14 cellular contexts compared by ENCODE assay signal in genomic region chr3:106247902-106248684, GRCh38.
DNase-seq lines count a peak whose midpoint lies in the region; ATAC-seq and TF ChIP-seq lines count a peak whose summit lies in the region.
"Had no signal": no experiment of that assay in that cellular context is flagged by ENCODE, and none has a peak within 500 bp of the region (broad histone marks: within the 10 kb centered on the region; RNA-seq: fewer than 3 reads in every experiment).

No MANE protein-coding gene starts in this region.

- no peaks in the 10 kb centered on the region for H3K36me3 Mint-ChIP-seq in Caco-2 (ENCODE audit: insufficient read depth, unreplicated experiment)

- H3K27me3 ChIP-seq in Karpas-422 (ENCODE audit: low read length) (no peaks in the 10 kb centered on the region), kidney epithelial cell (ENCODE audit: control insufficient read depth, insufficient read depth, low read length) (no peaks in the 10 kb centered on the region), Caco-2 (replicated peaks; ENCODE audit: control insufficient read depth, insufficient read depth, low read length) (no peaks in the 10 kb centered on the region)
- H3K27me3 ChIP-seq: body of pancreas, esophagus muscularis mucosa, neutrophil had no signal

- H3K4me3 ChIP-seq in Karpas-422 (ENCODE audit: low read length) (no peak overlapping the region), kidney epithelial cell (ENCODE audit: low read depth, low read length) (no peak overlapping the region), Caco-2 (ENCODE audit: low read depth, low read length) (no peak overlapping the region)
- H3K4me3 ChIP-seq: body of pancreas, esophagus muscularis mucosa had no signal

- no peak for TF ChIP-seq CTCF in kidney epithelial cell (IDR thresholded peaks at IDR 0.05; ENCODE audit: insufficient read depth, low read length, poor library complexity, severe bottlenecking)
- no peak for TF ChIP-seq CTCF in GM10266 (IDR thresholded peaks at IDR 0.05; ENCODE audit: control insufficient read depth, insufficient read depth, low read depth, missing control alignments)
- no peak for TF ChIP-seq CTCF in Caco-2 (IDR thresholded peaks at IDR 0.05; ENCODE audit: insufficient read depth in 1 of 2, low read depth in 1 of 2, low read length in 1 of 2, severe bottlenecking in 1 of 2, unreplicated experiment in 1 of 2)

- POLR2A ChIA-PET in Caco-2 (lab: Charles Lee) = no interaction called here

- no peak overlapping the region for H3K4me3 Mint-ChIP-seq in Caco-2 (ENCODE audit: unreplicated experiment)

- H3K4me1 Mint-ChIP-seq in Caco-2 (ENCODE audit: low read depth, unreplicated experiment) = no peaks in the 10 kb centered on the region

- BruUV-seq in Caco-2 (replicated peaks; lab: Mats Ljungman, UMichigan) = no TSS peak

- ATAC-seq in GM18511 (IDR thresholded peaks at IDR 0.05; ENCODE audit: unreplicated experiment) (peak; percentile 78), GM19467 (IDR thresholded peaks at IDR 0.05; ENCODE audit: unreplicated experiment) (peak; percentile 71), Right ventricle myocardium superior (ENCODE audit: poor library complexity) (no peak)
- ATAC-seq: body of pancreas had no signal

- H3K4me1 ChIP-seq in Karpas-422 (ENCODE audit: low read length) (peaks cover 6% of the 10 kb centered on the region), Caco-2 (no peaks in the 10 kb centered on the region)
- H3K4me1 ChIP-seq: body of pancreas, esophagus muscularis mucosa had no signal

- DNase-seq in Karpas-422 (peak; percentile 10), kidney epithelial cell (ENCODE audit: low read depth) (peak; percentile 19), NCI-H1930 (lab: John Stamatoyannopoulos, UW) (no peak), Right ventricle myocardium superior (no peak), GM10266 (ENCODE audit: extremely low spot score) (no peak), Caco-2 (no peak)
- DNase-seq: body of pancreas; KG1; NCI-H446 treated with DMSO at 0.1 percent for 48 hours; stimulated activated naive CD4-positive, alpha-beta T cell treated with Interleukin-2 at 50 U/mL for 16 hours had no signal

- H3K9me2 ChIP-seq in Karpas-422 (replicated peaks; ENCODE audit: insufficient read depth, low read length) = no peaks in the 10 kb centered on the region

- CTCF ChIA-PET in Caco-2 (lab: Charles Lee) = no interaction called here

- H3K9me3 ChIP-seq in Karpas-422 (ENCODE audit: low read length) = no peaks in the 10 kb centered on the region; the same call in 1 of the 2 replicates
- H3K9me3 ChIP-seq in Caco-2 = peaks cover 7% of the 10 kb centered on the region; the same call in 1 of the 2 replicates

- no peaks in the 10 kb centered on the region for H3K27me3 Mint-ChIP-seq in Caco-2 (ENCODE audit: insufficient read depth, unreplicated experiment)

- H3K9me3 Mint-ChIP-seq in Caco-2 (ENCODE audit: unreplicated experiment) = peaks cover 9% of the 10 kb centered on the region

- H3K4me2 ChIP-seq in Karpas-422 (ENCODE audit: low read depth, low read length, poor library complexity, severe bottlenecking) = no peak overlapping the region

- no peak overlapping the region for H3K9ac ChIP-seq in Karpas-422 (ENCODE audit: low read length)

- H3K27ac Mint-ChIP-seq in Caco-2 (ENCODE audit: unreplicated experiment) = no peak overlapping the region

- intact Hi-C loops in Right ventricle myocardium superior (cut with DNase I) = no loop called here
- intact Hi-C loops in Caco-2 (cut with micrococcal nuclease; ENCODE audit: unreplicated experiment) = no loop called here

- H4K20me1 ChIP-seq in Karpas-422 (ENCODE audit: insufficient read depth, low read depth, low read length) = no peaks in the 10 kb centered on the region

- no peak overlapping the region for H2AFZ ChIP-seq in Karpas-422 (ENCODE audit: low read length)

- no peaks in the 10 kb centered on the region for H3K79me2 ChIP-seq in Karpas-422 (ENCODE audit: low read length)

- H3K36me3 ChIP-seq in Karpas-422 (ENCODE audit: insufficient read depth, low read length) (peaks cover 13% of the 10 kb centered on the region; the same call in 1 of the 2 replicates), kidney epithelial cell (ENCODE audit: control insufficient read depth, insufficient read depth, low read length) (no peaks in the 10 kb centered on the region), Caco-2 (ENCODE audit: control insufficient read depth, insufficient read depth, low read length) (no peaks in the 10 kb centered on the region)
- H3K36me3 ChIP-seq: esophagus muscularis mucosa, neutrophil had no signal

- H3K27ac ChIP-seq in Karpas-422 (ENCODE audit: low read length) = no peak overlapping the region
- H3K27ac ChIP-seq: body of pancreas, esophagus muscularis mucosa, neutrophil had no signal

Comparison
In these comparisons a context has a peak if more than half of its experiments do, and no peak if none do; other contexts are left out.
1. DNase-seq: peak in Karpas-422 (single experiment) and kidney epithelial cell (single experiment); none in NCI-H1930 (0 of 2), Right ventricle myocardium superior (single experiment), GM10266 (single experiment) and Caco-2 (0 of 2).